In genomic region chr16:79047337-79047736, GRCh38 we compare ENCODE assay signal across 10 cellular contexts.
DNase-seq lines count a peak whose midpoint lies in the region; ATAC-seq and TF ChIP-seq lines count a peak whose summit lies in the region.
"Had no signal": no experiment of that assay in that cellular context is flagged by ENCODE, and none has a peak within 500 bp of the region (broad histone marks: within the 10 kb centered on the region; RNA-seq: fewer than 3 reads in every experiment).

No MANE protein-coding gene starts in this region.

- WGBS in esophagus muscularis mucosa, result 89% methylated on average over 3 of the region's 3 CpGs

- no peak overlapping the region for H3K27ac Mint-ChIP-seq in stimulated activated naive CD8-positive, alpha-beta T cell treated with anti-CD3 and anti-CD28 coated beads, Interleukin-15, amount 100 ng/mL, for 72 hours

- H3K27ac ChIP-seq in esophagus muscularis mucosa (replicated peaks in 1 of 4), result no peak overlapping the region
- H3K27ac ChIP-seq in effector memory CD4-positive, alpha-beta T cell (ENCODE audit: insufficient read depth, low read length, poor library complexity, severe bottlenecking), result no peak overlapping the region
- H3K27ac ChIP-seq: KMS-11 had no signal

- no peak overlapping the region for H3K4me3 Mint-ChIP-seq in stimulated activated naive CD8-positive, alpha-beta T cell treated with anti-CD3 and anti-CD28 coated beads, Interleukin-15, amount 100 ng/mL, for 72 hours

- H3K27me3 Mint-ChIP-seq in stimulated activated naive CD8-positive, alpha-beta T cell treated with anti-CD3 and anti-CD28 coated beads, Interleukin-15, amount 100 ng/mL, for 72 hours, result no peaks in the 10 kb centered on the region

- intact Hi-C loops in esophagus muscularis mucosa (cut with DNase I), result no loop called here

- H3K4me1 ChIP-seq in esophagus muscularis mucosa, result no peaks in the 10 kb centered on the region
- no peaks in the 10 kb centered on the region for H3K4me1 ChIP-seq in effector memory CD4-positive, alpha-beta T cell (ENCODE audit: control insufficient read depth, insufficient read depth, low read length, poor library complexity, severe bottlenecking)

- no peaks in the 10 kb centered on the region for H3K9me3 ChIP-seq in esophagus muscularis mucosa
- H3K9me3 ChIP-seq in effector memory CD4-positive, alpha-beta T cell (ENCODE audit: control insufficient read depth, low read length), result no peaks in the 10 kb centered on the region

- DNase-seq in stimulated activated naive CD8-positive, alpha-beta T cell treated with anti-CD3 and anti-CD28 coated beads, Interleukin-15, amount 100 ng/mL, for 72 hours, result no peak
- no peak for DNase-seq in stimulated activated naive CD8-positive, alpha-beta T cell treated with anti-CD3 and anti-CD28 coated beads, Interleukin-15, Interleukin-2, amounts not matched to agents 100 U/mL and 50 U/mL, for 24 hours
- peak; percentile 43 for DNase-seq in NCI-H82 (lab: John Stamatoyannopoulos, UW)
- DNase-seq in esophagus muscularis mucosa (ENCODE audit: extremely low spot score), result no peak
- no peak for DNase-seq in effector memory CD4-positive, alpha-beta T cell
- no peak for DNase-seq in superior temporal gyrus (ENCODE audit: extremely low spot score)
- DNase-seq in occipital lobe (lab: John Stamatoyannopoulos, UW), result no peak
- DNase-seq: activated CD8-positive, alpha-beta memory T cell treated with anti-CD3 and anti-CD28 coated beads, Interleukin-2, amount 50 U/mL, for 48 hours had no signal

- H3K4me1 Mint-ChIP-seq in stimulated activated naive CD8-positive, alpha-beta T cell treated with anti-CD3 and anti-CD28 coated beads, Interleukin-15, amount 100 ng/mL, for 72 hours, result peaks cover 11% of the 10 kb centered on the region

- no peak for TF ChIP-seq POLR2A in esophagus muscularis mucosa (IDR thresholded peaks at IDR 0.05; ENCODE audit: low read depth)

- H3K27me3 ChIP-seq in esophagus muscularis mucosa, result no peaks in the 10 kb centered on the region
- H3K27me3 ChIP-seq in effector memory CD4-positive, alpha-beta T cell (replicated peaks; ENCODE audit: control insufficient read depth, insufficient read depth, low read length, poor library complexity, severe bottlenecking), result no peaks in the 10 kb centered on the region

- peak in 2 of 3 experiments; percentile 23 to 33 for TF ChIP-seq CTCF in esophagus muscularis mucosa (IDR thresholded peaks at IDR 0.05)

- no peaks in the 10 kb centered on the region for H3K36me3 ChIP-seq in esophagus muscularis mucosa
- no peaks in the 10 kb centered on the region for H3K36me3 ChIP-seq in effector memory CD4-positive, alpha-beta T cell (ENCODE audit: control insufficient read depth, insufficient read depth, low read length)

- H3K4me3 ChIP-seq in esophagus muscularis mucosa, result no peak overlapping the region
- no peak overlapping the region for H3K4me3 ChIP-seq in effector memory CD4-positive, alpha-beta T cell (ENCODE audit: insufficient read depth, low read depth, low read length, poor library complexity, severe bottlenecking)

- H3K9me3 Mint-ChIP-seq in stimulated activated naive CD8-positive, alpha-beta T cell treated with anti-CD3 and anti-CD28 coated beads, Interleukin-15, amount 100 ng/mL, for 72 hours, result no peaks in the 10 kb centered on the region

- no peak for TF ChIP-seq EP300 in esophagus muscularis mucosa (IDR thresholded peaks at IDR 0.05)

- ATAC-seq in stimulated activated naive CD8-positive, alpha-beta T cell treated with anti-CD3 and anti-CD28 coated beads, Interleukin-15, amount 100 ng/mL, for 72 hours, result peak; percentile 45
- ATAC-seq in stimulated activated naive CD8-positive, alpha-beta T cell treated with anti-CD3 and anti-CD28 coated beads, Interleukin-15, Interleukin-2, amounts not matched to agents 100 U/mL and 50 U/mL, for 24 hours, result no peak
- no peak for ATAC-seq in GM21737 (IDR thresholded peaks at IDR 0.05; ENCODE audit: unreplicated experiment)
